26 cellular contexts compared by ENCODE assay signal in the genomic region with DNA sequence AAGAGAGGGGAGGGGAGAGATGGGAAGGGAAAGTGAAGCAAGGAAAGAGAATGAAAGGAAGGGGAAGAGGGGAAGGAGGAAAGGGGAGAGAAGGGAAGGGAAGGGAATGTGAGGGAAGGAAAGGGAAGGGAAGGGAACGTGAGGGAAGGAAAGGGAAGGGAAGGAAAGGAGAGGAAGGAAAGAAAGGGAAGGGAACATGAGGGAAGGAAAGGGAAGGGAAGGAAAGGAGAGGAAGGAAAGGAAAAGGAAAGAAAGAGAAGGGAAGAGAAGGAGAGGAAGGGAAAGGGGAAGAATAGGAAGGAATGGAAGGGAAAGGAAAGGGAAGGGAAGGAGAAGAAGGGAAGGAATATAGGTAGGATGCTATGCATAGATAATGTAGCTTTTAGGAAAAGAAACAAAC.
"Had no signal": no experiment of that assay in that cellular context is flagged by ENCODE, and none has a peak within 500 bp of the region (broad histone marks: within the 10 kb centered on the region; RNA-seq: fewer than 3 reads in every experiment).

No MANE protein-coding gene starts in this region.

- DNase-seq: Karpas-422; KG1; MG63; NCI-H1092; NCI-H1105 treated with DMSO at 0.1 percent for 48 hours; NCI-H1417 treated with DMSO at 0.1 percent for 48 hours; NCI-H146; NCI-H187; NCI-H2029; NCI-H2081 treated with DMSO at 0.1 percent for 48 hours; NCI-H2171; NCI-H226; NCI-H446; NCI-H510A; NCI-H524 treated with DMSO at 0.1 percent for 48 hours; NCI-H69; NCI-H774; NK-92 treated with Interleukin-12 subunit alpha and Interleukin-12 subunit beta, amount 100 ng/mL, for 24 hours; SHP77; SJCRH30 had no signal

- H3K4me1 ChIP-seq: SJCRH30 had no signal

- FAIRE-seq: HTR-8/SVneo had no signal

- H3K36me3 ChIP-seq: MG63, SJCRH30 had no signal

- H3K9me3 ChIP-seq: MG63, SJCRH30 had no signal

- H3K4me3 ChIP-seq: SJCRH30 had no signal

- H3K27ac ChIP-seq: HL-60, RWPE1, SJCRH30 had no signal

- H3K27me3 ChIP-seq: SJCRH30 had no signal

- ATAC-seq: Panc1, PC-3, SK-N-SH treated with all-trans-retinoic acid at 6 μM for 48 hours had no signal
